Comparison of ENCODE assay signal across 9 cellular contexts in genomic region chr10:22228167-22228938, GRCh38. TPM values are rescaled to one million over a fixed set of nuclear protein-coding genes. Genes with fewer than 3 reads are reported as not detected.
DNase-seq lines count a peak whose midpoint lies in the region; ATAC-seq and TF ChIP-seq lines count a peak whose summit lies in the region.
"Had no signal": no experiment of that assay in that cellular context is flagged by ENCODE, and none has a peak within 500 bp of the region (broad histone marks: within the 10 kb centered on the region; RNA-seq: fewer than 3 reads in every experiment).

No MANE protein-coding gene starts in this region.

- H3K4me1 ChIP-seq in HUES64 (ENCODE audit: insufficient read depth, low read length): peaks cover 6% of the 10 kb centered on the region; the same call in 1 of the 2 replicates
- H3K4me1 ChIP-seq in mammary epithelial cell (ENCODE audit: insufficient read depth, low read length): no peaks in the 10 kb centered on the region
- peaks cover 5% of the 10 kb centered on the region for H3K4me1 ChIP-seq in mucosa of descending colon (ENCODE audit: low read depth)

- no peaks in the 10 kb centered on the region for H3K36me3 ChIP-seq in HUES64 (ENCODE audit: insufficient read depth, low read length)
- no peaks in the 10 kb centered on the region for H3K36me3 ChIP-seq in mammary epithelial cell (ENCODE audit: insufficient read depth, low read length)
- peaks cover 3% of the 10 kb centered on the region for H3K36me3 ChIP-seq in mucosa of descending colon (ENCODE audit: low read depth)

- ATAC-seq in mucosa of descending colon: no peak

- H3K27me3 ChIP-seq in HUES64 (ENCODE audit: insufficient read depth, low read length): peaks cover 5% of the 10 kb centered on the region; the same call in 1 of the 2 replicates
- H3K27me3 ChIP-seq in mammary epithelial cell (ENCODE audit: insufficient read depth, low read length): no peaks in the 10 kb centered on the region

- no peaks in the 10 kb centered on the region for H3K79me2 ChIP-seq in mammary epithelial cell (ENCODE audit: insufficient read depth, low read length)

- in situ Hi-C loops in mammary epithelial cell (cut with MboI; ENCODE audit: low sequenced_read_pairs in 2 of 2): no loop called here

- dilution Hi-C loops in mammary epithelial cell (cut with HindIII; ENCODE audit: low sequenced_read_pairs): no loop called here

- peak overlapping the region; percentile 90 for H3K4me2 ChIP-seq in mammary epithelial cell (ENCODE audit: insufficient read depth, low read depth, low read length)

- no TSS peak for BruUV-seq in mammary epithelial cell (replicated peaks; lab: Mats Ljungman, UMichigan)

- peak overlapping the region; percentile 87 for H3K9ac ChIP-seq in HUES64 (ENCODE audit: low read depth, low read length)
- H3K9ac ChIP-seq in mammary epithelial cell (ENCODE audit: insufficient read depth, low read length): peak overlapping the region; percentile 44

- peak overlapping the region; percentile 96 for H3K4me3 ChIP-seq in HUES64 (ENCODE audit: low read length)
- H3K4me3 ChIP-seq in mammary epithelial cell (replicated peaks in 1 of 3; ENCODE audit: insufficient read depth in 1 of 3, low read depth in 2 of 3, low read length in 3 of 3): peak overlapping the region; percentile 74 to 90 (median 88)
- H3K4me3 ChIP-seq in mucosa of descending colon: peak overlapping the region; percentile 36

- DNase-seq in mammary epithelial cell (no peak), mucosa of descending colon (no peak), UCSD-AML1 (lab: John Stamatoyannopoulos, UW; ENCODE audit: unreplicated experiment) (no peak), HPDE6-E6E7 (ENCODE audit: extremely low spot score) (no peak), NCI-H2171 (lab: John Stamatoyannopoulos, UW) (no peak), putamen (ENCODE audit: low spot score) (no peak)

- H3K9me3 ChIP-seq in HUES64 (ENCODE audit: insufficient read depth, low read depth, low read length) (no peaks in the 10 kb centered on the region), mammary epithelial cell (replicated peaks; ENCODE audit: insufficient read depth, low read length) (no peaks in the 10 kb centered on the region), mucosa of descending colon (no peaks in the 10 kb centered on the region)

- TF ChIP-seq CTCF in 22Rv1 (IDR thresholded peaks at IDR 0.05) (no peak), mammary epithelial cell (conservative IDR thresholded peaks at IDR 0.05 in 1 of 2, IDR thresholded peaks at IDR 0.05 in 1 of 2; ENCODE audit: extremely low read depth in 1 of 2, insufficient read depth in 1 of 2, low read depth in 1 of 2, low read length in 2 of 2) (no peak), mucosa of descending colon (IDR thresholded peaks at IDR 0.05) (no peak)

- peak overlapping the region; percentile 90 for H2AFZ ChIP-seq in mammary epithelial cell (ENCODE audit: low read depth, low read length)

- H4K20me1 ChIP-seq in mammary epithelial cell (ENCODE audit: insufficient read depth, low read length): no peaks in the 10 kb centered on the region

- CTCF ChIA-PET in mammary epithelial cell (lab: Charles Lee; ENCODE audit: low non-redundant PET): no interaction called here

- intact Hi-C loops in mammary epithelial cell (cut with micrococcal nuclease) (loop anchor here (2.0 kb wide), 2 partner anchors 18 to 226 kb away; partner anchors contain the start of gene DNAJC1), mucosa of descending colon (cut with DNase I, micrococcal nuclease) (no loop called here)

- peak overlapping the region; percentile 81 for H3K27ac ChIP-seq in 22Rv1
- H3K27ac ChIP-seq in HUES64 (ENCODE audit: low read depth, low read length): no peak overlapping the region; the same call in 1 of the 2 replicates
- peak overlapping the region; percentile 15 for H3K27ac ChIP-seq in mammary epithelial cell (ENCODE audit: insufficient read depth, low read depth, low read length)

- 69% methylated on average over 4 of the region's 9 CpGs for WGBS in HUES64
- WGBS in mammary epithelial cell (ENCODE audit: low coverage, missing lambda C conversion rate): 42% methylated on average over 9 of the region's 9 CpGs

RNA-seq across cellular contexts. Expression of gene EBLN1, which starts 10.5 kb away (rescaled TPM):
- polyA plus RNA-seq in HUES64 (2013, experiment 1 of 2): not detected
- not detected for polyA plus RNA-seq in HUES64 (2013, experiment 2 of 2)
- total RNA-seq in mammary epithelial cell: not detected
- polyA plus RNA-seq in mammary epithelial cell: not detected
- not detected for polyA minus RNA-seq in mammary epithelial cell
- total RNA-seq in mucosa of descending colon: not detected
- total RNA-seq: T-helper 2 cell treated with Interferon-gamma antibody and Interleukin-4, amounts not matched to agents 100 ng/mL and 5 ng/mL, for 36 hours had no signal

Comparison
In these comparisons a context has a peak if more than half of its experiments do, and no peak if none do; other contexts are left out.
1. H3K4me3 ChIP-seq: peak in every context shown above with its lines; median percentile 96 in HUES64; 88 in mammary epithelial cell; 36 in mucosa of descending colon.